8 cellular contexts compared by ENCODE assay signal in genomic region chr12:66129934-66130266, GRCh38. TPM values are rescaled to one million over a fixed set of nuclear protein-coding genes. Genes with fewer than 3 reads are reported as not detected.
DNase-seq lines count a peak whose midpoint lies in the region; ATAC-seq and TF ChIP-seq lines count a peak whose summit lies in the region.

No MANE protein-coding gene starts in this region.

- H3K36me3 Mint-ChIP-seq in HFFc6 (ENCODE audit: low read depth), result peaks cover 51% of the 10 kb centered on the region

- H3K27me3 ChIP-seq in BJ (ENCODE audit: control insufficient read depth, insufficient read depth, low read length) (no peaks in the 10 kb centered on the region), kidney epithelial cell (ENCODE audit: control insufficient read depth, insufficient read depth, low read length) (no peaks in the 10 kb centered on the region), thoracic aorta (replicated peaks; ENCODE audit: insufficient read depth) (no peaks in the 10 kb centered on the region)

- H3K36me3 ChIP-seq in BJ (ENCODE audit: control insufficient read depth, insufficient read depth, low read length) (peaks cover 1% of the 10 kb centered on the region; the same call in 1 of the 2 replicates), kidney epithelial cell (ENCODE audit: control insufficient read depth, insufficient read depth, low read length) (peaks cover 2% of the 10 kb centered on the region), thoracic aorta (no peaks in the 10 kb centered on the region)

- TF ChIP-seq CTCF in BJ (IDR thresholded peaks at IDR 0.05; ENCODE audit: insufficient read depth, low read depth, low read length), result no peak
- TF ChIP-seq CTCF in HFFc6 (IDR thresholded peaks at IDR 0.05), result no peak
- TF ChIP-seq CTCF in kidney epithelial cell (IDR thresholded peaks at IDR 0.05; ENCODE audit: insufficient read depth, low read length, poor library complexity, severe bottlenecking), result no peak
- TF ChIP-seq CTCF in thoracic aorta (IDR thresholded peaks at IDR 0.05), result no peak

- no peaks in the 10 kb centered on the region for H3K9me3 ChIP-seq in thoracic aorta

- H3K27ac ChIP-seq in thoracic aorta, result peak overlapping the region in 1 of 2 donors; percentile 17

- ATAC-seq in thoracic aorta (ENCODE audit: insufficient number of reproducible peaks, low FRiP score, low read depth), result no peak
- no peak for ATAC-seq in HG03045 (IDR thresholded peaks at IDR 0.05; ENCODE audit: unreplicated experiment)

- peak overlapping the region; percentile 94 for H3K4me3 Mint-ChIP-seq in HFFc6

- H3K27me3 Mint-ChIP-seq in HFFc6 (ENCODE audit: insufficient read depth), result peaks cover 4% of the 10 kb centered on the region

- H3K4me1 ChIP-seq in thoracic aorta (ENCODE audit: control insufficient read depth in 1 of 2, low read depth in 2 of 2), result peaks cover 9 to 18% of the 10 kb centered on the region in 2 donors

- peak overlapping the region; percentile 88 for H3K27ac Mint-ChIP-seq in HFFc6

- H3K4me1 Mint-ChIP-seq in HFFc6 (ENCODE audit: low read depth), result peaks cover 60% of the 10 kb centered on the region

- no peak for DNase-seq in BJ (ENCODE audit: low read depth)
- no peak for DNase-seq in HFFc6
- DNase-seq in amniotic epithelial cell (ENCODE audit: low read depth), result peak; percentile 38
- no peak for DNase-seq in kidney epithelial cell (ENCODE audit: low read depth)
- DNase-seq in thoracic aorta (ENCODE audit: low spot score), result no peak
- no peak for DNase-seq in CD1c-positive myeloid dendritic cell (ENCODE audit: extremely low spot score)
- no peak for DNase-seq in stimulated activated CD4-positive, alpha-beta T cell treated with anti-CD3 and anti-CD28 coated beads, Interleukin-4, amount 100 ng/mL, for 24 hours

- peak overlapping the region; percentile 82 for H3K4me3 ChIP-seq in BJ (ENCODE audit: low read depth, low read length)
- peak overlapping the region; percentile 69 for H3K4me3 ChIP-seq in kidney epithelial cell (ENCODE audit: low read depth, low read length)
- peak overlapping the region; percentile 82 for H3K4me3 ChIP-seq in thoracic aorta

- POLR2A ChIA-PET in BJ (lab: Charles Lee), result no interaction called here

- no peaks in the 10 kb centered on the region for H3K9me3 Mint-ChIP-seq in HFFc6

- CTCF ChIA-PET in BJ (lab: Yijun Ruan, JAX), result interaction anchor here (2.0 kb wide), 1 partner anchor 10 kb away, joined by 7 read pairs; no protein-coding TSS in a partner anchor

RNA-seq across cellular contexts. Expression of gene LLPH, which starts 0.7 kb away (rescaled TPM):
- polyA plus RNA-seq in BJ (2011; rRNA removed), result 4.0 and 12.6 TPM in 2 replicates
- 1.5 and 2.3 TPM in 2 replicates for polyA minus RNA-seq in BJ (2011; rRNA and poly(A)+ RNA removed)
- 10 to 100 TPM; 41.1 to 53.1 (median 45.5) TPM for total RNA-seq in HFFc6 (2021; fragmentation: NEBNext Ultra II Directional; extraction: Animal tissue kit (Norgen Biotek cat#: 25700))
- 9.0 and 23.6 TPM in 2 replicates for total RNA-seq in kidney epithelial cell
- total RNA-seq in thoracic aorta, result 1 to 10 TPM; 5.0 to 8.1 TPM

RNA-seq across cellular contexts. Expression of gene TMBIM4, which starts 39.9 kb away (rescaled TPM):
- polyA plus RNA-seq in BJ (2011; rRNA removed), result 108 and 184 TPM in 2 replicates
- 27.1 and 35.2 TPM in 2 replicates for polyA minus RNA-seq in BJ (2011; rRNA and poly(A)+ RNA removed)
- 100 to 1,000 TPM in 3 of 6 experiments, 10 to 100 TPM in 3; 92.3 to 112 (median 104) TPM for total RNA-seq in HFFc6 (2021; fragmentation: NEBNext Ultra II Directional; extraction: Animal tissue kit (Norgen Biotek cat#: 25700))
- total RNA-seq in kidney epithelial cell, result 86.8 and 112 TPM in 2 replicates
- total RNA-seq in thoracic aorta, result 100 to 1,000 TPM; 114 to 161 TPM

RNA-seq across cellular contexts. Expression of gene IRAK3, which starts 59.1 kb away (rescaled TPM):
- polyA plus RNA-seq in BJ (2011; rRNA removed), result 3.1 and 6.3 TPM in 2 replicates
- polyA minus RNA-seq in BJ (2011; rRNA and poly(A)+ RNA removed), result 3.5 and 4.3 TPM in 2 replicates
- 1 to 10 TPM in 5 of 6 experiments, under 1 TPM in 1; 0.83 to 4.7 (median 3.6) TPM for total RNA-seq in HFFc6 (2021; fragmentation: NEBNext Ultra II Directional; extraction: Animal tissue kit (Norgen Biotek cat#: 25700))
- total RNA-seq in kidney epithelial cell (2.3 and 3.0 TPM in 2 replicates), thoracic aorta (10 to 100 TPM; 29.8 to 67.9 TPM)
